In genomic region chr5:160207061-160207460, GRCh38 we compare ENCODE assay signal across 33 cellular contexts. TPM values are rescaled to one million over a fixed set of nuclear protein-coding genes. Genes with fewer than 3 reads are reported as not detected.
"Had no signal": no experiment of that assay in that cellular context is flagged by ENCODE, and none has a peak within 500 bp of the region (broad histone marks: within the 10 kb centered on the region; RNA-seq: fewer than 3 reads in every experiment).

No MANE protein-coding gene starts in this region.

- H3K4me1 ChIP-seq: neural progenitor cell, psoas muscle, testis, tibial artery, transverse colon, upper lobe of left lung, vagina had no signal

- H2AFZ ChIP-seq: neural progenitor cell, parathyroid adenoma had no signal

- H3K4me3 ChIP-seq: neural progenitor cell, ovary, psoas muscle, skin epidermis, smooth muscle cell, spleen, suprapubic skin, testis, tibial artery, transverse colon, upper lobe of left lung, vagina had no signal

- H3K27ac Mint-ChIP-seq: naive thymus-derived CD8-positive, alpha-beta T cell; natural killer cell treated with Interleukin-12 subunit alpha and Interleukin-12 subunit beta and Interleukin-15 and Interleukin-18, amount 100 ng/mL, for 72 hours; neural progenitor cell; progenitor cell of endocrine pancreas; stimulated activated memory B cell treated with anti-CD40 and anti-IgM and Interleukin-4, amounts not matched to agents 10 μg/mL and 1 μg/mL and 100 μg/mL, for 72 hours; stimulated activated naive CD8-positive, alpha-beta T cell treated with anti-CD3 and anti-CD28 coated beads, Interleukin-15, amount 100 ng/mL, for 72 hours had no signal

- H3K36me3 ChIP-seq: neural progenitor cell, ovary, spleen, suprapubic skin, tibial artery, transverse colon, upper lobe of left lung, vagina had no signal

- H3K4me1 Mint-ChIP-seq: naive thymus-derived CD8-positive, alpha-beta T cell; stimulated activated memory B cell treated with anti-CD40 and anti-IgM and Interleukin-4, amounts not matched to agents 10 μg/mL and 1 μg/mL and 100 μg/mL, for 72 hours; stimulated activated naive CD8-positive, alpha-beta T cell treated with anti-CD3 and anti-CD28 coated beads, Interleukin-15, amount 100 ng/mL, for 72 hours had no signal

- H3K27me3 Mint-ChIP-seq: natural killer cell treated with Interleukin-12 subunit alpha and Interleukin-12 subunit beta and Interleukin-15 and Interleukin-18, amount 100 ng/mL, for 72 hours had no signal

- H3K9ac ChIP-seq: neural progenitor cell, parathyroid adenoma had no signal

- H3K79me2 ChIP-seq: parathyroid adenoma had no signal

- H3K4me2 ChIP-seq: neural progenitor cell, smooth muscle cell had no signal

- H3K36me3 Mint-ChIP-seq: naive thymus-derived CD8-positive, alpha-beta T cell; natural killer cell treated with Interleukin-12 subunit alpha and Interleukin-12 subunit beta and Interleukin-15 and Interleukin-18, amount 100 ng/mL, for 72 hours; neural progenitor cell; stimulated activated memory B cell treated with anti-CD40 and anti-IgM and Interleukin-4, amounts not matched to agents 10 μg/mL and 1 μg/mL and 100 μg/mL, for 72 hours had no signal

- FAIRE-seq: urothelium cell line had no signal

- DNase-seq: naive thymus-derived CD8-positive, alpha-beta T cell; occipital lobe; ovary; posterior cingulate gyrus; psoas muscle; right cardiac atrium; spleen; stimulated activated CD4-positive, alpha-beta T cell treated with anti-CD3 and anti-CD28 coated beads, Interleukin-12 subunit alpha, Interleukin-12 subunit beta, amount 100 ng/mL, for 4 hours; stimulated activated CD4-positive, alpha-beta T cell treated with anti-CD3 and anti-CD28 coated beads, Interleukin-1b, Interleukin-23, amount 100 ng/mL, for 48 hours; stimulated activated CD4-positive, alpha-beta T cell treated with anti-CD3 and anti-CD28 coated beads, Interleukin-4, amount 100 ng/mL, for 1 hour; stimulated activated CD4-positive, alpha-beta T cell treated with anti-CD3 and anti-CD28 coated beads, Interleukin-4, amount 100 ng/mL, for 4 hours; stimulated activated CD8-positive, alpha-beta memory T cell treated with anti-CD3 and anti-CD28 coated beads, Interleukin-4, amount 100 ng/mL, for 48 hours; stimulated activated naive CD4-positive, alpha-beta T cell; stimulated activated naive CD8-positive, alpha-beta T cell treated with anti-CD3 and anti-CD28 coated beads, Interleukin-15, amount 100 ng/mL, for 72 hours; stimulated activated naive CD8-positive, alpha-beta T cell treated with anti-CD3 and anti-CD28 coated beads, Interleukin-15, Interleukin-2, amounts not matched to agents 100 U/mL and 50 U/mL, for 24 hours; substantia nigra; testis; tibial artery; transverse colon; upper lobe of left lung had no signal

- H3K9me3 Mint-ChIP-seq: naive thymus-derived CD8-positive, alpha-beta T cell; natural killer cell treated with Interleukin-12 subunit alpha and Interleukin-12 subunit beta and Interleukin-15 and Interleukin-18, amount 100 ng/mL, for 72 hours; neural progenitor cell; stimulated activated memory B cell treated with anti-CD40 and anti-IgM and Interleukin-4, amounts not matched to agents 10 μg/mL and 1 μg/mL and 100 μg/mL, for 72 hours; stimulated activated naive CD8-positive, alpha-beta T cell treated with anti-CD3 and anti-CD28 coated beads, Interleukin-15, amount 100 ng/mL, for 72 hours had no signal

- H3K9me3 ChIP-seq: ovary, psoas muscle, spleen, suprapubic skin, testis, tibial artery, transverse colon, upper lobe of left lung, vagina had no signal

- ATAC-seq: naive thymus-derived CD8-positive, alpha-beta T cell; natural killer cell treated with Interleukin-12 subunit alpha and Interleukin-12 subunit beta and Interleukin-15 and Interleukin-18, amount 100 ng/mL, for 72 hours; psoas muscle; right cardiac atrium; sciatic nerve; stimulated activated memory B cell treated with anti-CD40 and anti-IgM and Interleukin-4, amounts not matched to agents 10 μg/mL and 1 μg/mL and 100 μg/mL, for 72 hours; stimulated activated naive CD8-positive, alpha-beta T cell treated with anti-CD3 and anti-CD28 coated beads, Interleukin-15, amount 100 ng/mL, for 72 hours; stimulated activated naive CD8-positive, alpha-beta T cell treated with anti-CD3 and anti-CD28 coated beads, Interleukin-15, Interleukin-2, amounts not matched to agents 100 U/mL and 50 U/mL, for 24 hours had no signal

- H3K4me3 Mint-ChIP-seq: naive thymus-derived CD8-positive, alpha-beta T cell; natural killer cell treated with Interleukin-12 subunit alpha and Interleukin-12 subunit beta and Interleukin-15 and Interleukin-18, amount 100 ng/mL, for 72 hours; neural progenitor cell; stimulated activated memory B cell treated with anti-CD40 and anti-IgM and Interleukin-4, amounts not matched to agents 10 μg/mL and 1 μg/mL and 100 μg/mL, for 72 hours; stimulated activated naive CD8-positive, alpha-beta T cell treated with anti-CD3 and anti-CD28 coated beads, Interleukin-15, amount 100 ng/mL, for 72 hours had no signal

- H3K27me3 ChIP-seq: neural progenitor cell, ovary, spleen, suprapubic skin, testis, tibial artery, transverse colon, upper lobe of left lung, vagina had no signal

- H3K27ac ChIP-seq: neural progenitor cell, ovary, parathyroid adenoma, psoas muscle, skin epidermis, spleen, suprapubic skin, testis, tibial artery, transverse colon, upper lobe of left lung, vagina had no signal

RNA-seq across cellular contexts. Expression of gene FABP6, which starts 22.2 kb away (rescaled TPM):
- total RNA-seq: naive thymus-derived CD8-positive, alpha-beta T cell; natural killer cell treated with Interleukin-12 subunit alpha and Interleukin-12 subunit beta and Interleukin-15 and Interleukin-18, amount 100 ng/mL, for 72 hours; osteoblast; renal cortical epithelial cell; right cardiac atrium; sciatic nerve; smooth muscle cell; spleen; transverse colon had no signal
- polyA plus RNA-seq: naive thymus-derived CD8-positive, alpha-beta T cell had no signal
